1 cellular context compared by ENCODE assay signal in the genomic region with DNA sequence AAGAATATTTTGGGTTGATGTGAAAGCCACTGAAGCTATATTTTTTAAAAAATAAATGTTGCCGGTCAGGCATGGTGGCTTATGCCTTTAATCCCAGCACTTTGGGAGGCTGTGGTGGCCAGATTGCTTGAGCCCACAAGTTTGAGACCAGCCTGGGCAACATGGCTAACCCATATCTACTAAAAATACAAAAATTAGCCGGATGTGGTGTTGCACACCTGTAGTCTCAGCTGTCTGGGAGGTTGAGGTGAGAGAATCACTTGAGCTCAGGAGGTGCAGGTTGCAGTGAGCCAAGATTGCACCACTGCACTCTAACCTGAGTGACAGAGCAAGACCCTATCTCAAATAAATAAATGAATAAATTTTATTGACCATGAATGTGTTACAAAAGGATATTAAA.
TF ChIP-seq lines count a peak whose summit lies in the region.

No MANE protein-coding gene starts in this region.

TF ChIP-seq in SK-N-SH, 30 proteins besides CTCF, POLR2A, EP300 and RAD21:
- TF ChIP-seq, protein P1, sequence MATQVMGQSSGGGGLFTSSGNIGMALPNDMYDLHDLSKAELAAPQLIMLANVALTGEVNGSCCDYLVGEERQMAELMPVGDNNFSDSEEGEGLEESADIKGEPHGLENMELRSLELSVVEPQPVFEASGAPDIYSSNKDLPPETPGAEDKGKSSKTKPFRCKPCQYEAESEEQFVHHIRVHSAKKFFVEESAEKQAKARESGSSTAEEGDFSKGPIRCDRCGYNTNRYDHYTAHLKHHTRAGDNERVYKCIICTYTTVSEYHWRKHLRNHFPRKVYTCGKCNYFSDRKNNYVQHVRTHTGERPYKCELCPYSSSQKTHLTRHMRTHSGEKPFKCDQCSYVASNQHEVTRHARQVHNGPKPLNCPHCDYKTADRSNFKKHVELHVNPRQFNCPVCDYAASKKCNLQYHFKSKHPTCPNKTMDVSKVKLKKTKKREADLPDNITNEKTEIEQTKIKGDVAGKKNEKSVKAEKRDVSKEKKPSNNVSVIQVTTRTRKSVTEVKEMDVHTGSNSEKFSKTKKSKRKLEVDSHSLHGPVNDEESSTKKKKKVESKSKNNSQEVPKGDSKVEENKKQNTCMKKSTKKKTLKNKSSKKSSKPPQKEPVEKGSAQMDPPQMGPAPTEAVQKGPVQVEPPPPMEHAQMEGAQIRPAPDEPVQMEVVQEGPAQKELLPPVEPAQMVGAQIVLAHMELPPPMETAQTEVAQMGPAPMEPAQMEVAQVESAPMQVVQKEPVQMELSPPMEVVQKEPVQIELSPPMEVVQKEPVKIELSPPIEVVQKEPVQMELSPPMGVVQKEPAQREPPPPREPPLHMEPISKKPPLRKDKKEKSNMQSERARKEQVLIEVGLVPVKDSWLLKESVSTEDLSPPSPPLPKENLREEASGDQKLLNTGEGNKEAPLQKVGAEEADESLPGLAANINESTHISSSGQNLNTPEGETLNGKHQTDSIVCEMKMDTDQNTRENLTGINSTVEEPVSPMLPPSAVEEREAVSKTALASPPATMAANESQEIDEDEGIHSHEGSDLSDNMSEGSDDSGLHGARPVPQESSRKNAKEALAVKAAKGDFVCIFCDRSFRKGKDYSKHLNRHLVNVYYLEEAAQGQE (IDR thresholded peaks at IDR 0.05; ENCODE audit: low read depth, low read length), result no peak
- TF ChIP-seq EZH2phosphoT487 (IDR thresholded peaks at IDR 0.05; ENCODE audit: borderline replicate concordance, low read depth) (no peak), RCOR1 (IDR thresholded peaks at IDR 0.05; ENCODE audit: low read length) (no peak), MEF2A (IDR thresholded peaks at IDR 0.05; ENCODE audit: borderline replicate concordance, low read depth) (no peak)
